8 cellular contexts compared by ENCODE assay signal in genomic region chr10:25016349-25017246, GRCh38. TPM values are rescaled to one million over a fixed set of nuclear protein-coding genes. Genes with fewer than 3 reads are reported as not detected.
DNase-seq lines count a peak whose midpoint lies in the region; ATAC-seq and TF ChIP-seq lines count a peak whose summit lies in the region.

THNSL1 (plus strand) TSS chr10:25016612; CDS start chr10:25023224, 6,612 bp downstream.

- TF ChIP-seq CTCF in brain microvascular endothelial cell (IDR thresholded peaks at IDR 0.05; ENCODE audit: low read depth, low read length, missing control alignments) (no peak), gastrocnemius medialis (IDR thresholded peaks at IDR 0.05 in 4 of 5, conservative IDR thresholded peaks at IDR 0.05 in 1 of 5) (no peak)

- ATAC-seq in GM18520 (IDR thresholded peaks at IDR 0.05; ENCODE audit: unreplicated experiment), result peak; percentile 99
- peak; percentile 97 for ATAC-seq in HG03060 (IDR thresholded peaks at IDR 0.05; ENCODE audit: low read depth, unreplicated experiment)
- peak; percentile 94 to 98 for ATAC-seq in gastrocnemius medialis

- TF ChIP-seq POLR2A in gastrocnemius medialis (IDR thresholded peaks at IDR 0.05), result peak; percentile 80 to 94

- H3K4me3 ChIP-seq in brain microvascular endothelial cell (ENCODE audit: low read depth, low read length) (peak within 1 kb of the TSS; percentile 72), iPS DF 6.9 (ENCODE audit: low read length) (peak within 1 kb of the TSS; percentile 62; the same call in 1 of the 2 replicates), gastrocnemius medialis (peak within 1 kb of the TSS; percentile 78 to 87 (median 83))

- DNase-seq in 8988T, result peak; percentile 75
- peak; percentile 86 for DNase-seq in NCI-H2107 treated with DMSO at 0.1 percent for 48 hours (lab: John Stamatoyannopoulos, UW; ENCODE audit: unreplicated experiment)
- peak; percentile 98 for DNase-seq in UCSD-AML1 (lab: John Stamatoyannopoulos, UW; ENCODE audit: unreplicated experiment)
- DNase-seq in brain microvascular endothelial cell, result peak; percentile 99
- peak; percentile 96 for DNase-seq in iPS DF 6.9 (ENCODE audit: low read depth, low spot score)
- DNase-seq in gastrocnemius medialis, result peak; percentile 97 to 99

- in situ Hi-C loops in brain microvascular endothelial cell (cut with HindIII; ENCODE audit: low pct_ligation_motif_present, low sequenced_read_pairs), result no loop called here
- in situ Hi-C loops in gastrocnemius medialis (cut with MboI; ENCODE audit: low sequenced_read_pairs in 4 of 4), result no loop called here

- H3K4me1 ChIP-seq in iPS DF 6.9 (ENCODE audit: control insufficient read depth, insufficient read depth, low read length), result no peaks in the 10 kb centered on the region
- peaks cover 13 to 16% of the 10 kb centered on the region in 2 donors for H3K4me1 ChIP-seq in gastrocnemius medialis

- WGBS in iPS DF 6.9 (ENCODE audit: insufficient coverage, insufficient read length), result no CpG with 5 or more reads among the region's 70 CpGs

- H3K27me3 ChIP-seq in brain microvascular endothelial cell (replicated peaks), result no peaks in the 10 kb centered on the region
- H3K27me3 ChIP-seq in iPS DF 6.9 (ENCODE audit: control insufficient read depth, insufficient read depth, low read length), result no peaks in the 10 kb centered on the region
- no peaks in the 10 kb centered on the region for H3K27me3 ChIP-seq in gastrocnemius medialis

- intact Hi-C loops in gastrocnemius medialis (cut with DNase I; ENCODE audit: low total_unique reads), result loop anchor here (1.0 to 10.0 kb wide), 4 partner anchors 66 to 812 kb away; partner anchors contain the start of gene KIAA1217

- H3K27ac ChIP-seq in brain microvascular endothelial cell (peak within 1 kb of the TSS; percentile 88), iPS DF 6.9 (ENCODE audit: low read length) (no peak within 1 kb of the TSS), gastrocnemius medialis (peak within 1 kb of the TSS; percentile 90 to 94 (median 92))

- H3K9me3 ChIP-seq in iPS DF 6.9 (ENCODE audit: control insufficient read depth, insufficient read depth, low read length), result no peaks in the 10 kb centered on the region
- no peaks in the 10 kb centered on the region for H3K9me3 ChIP-seq in gastrocnemius medialis

- H3K36me3 ChIP-seq in brain microvascular endothelial cell (replicated peaks) (no peaks in the 10 kb centered on the region), iPS DF 6.9 (ENCODE audit: control insufficient read depth, insufficient read depth, low read length) (no peaks in the 10 kb centered on the region), gastrocnemius medialis (no peaks in the 10 kb centered on the region)

RNA-seq across cellular contexts. Expression of gene THNSL1, which starts in this region (rescaled TPM):
- 1 to 10 TPM in 3 of 4 donors, under 1 TPM in 1; 0.82 to 2.0 (median 1.7) TPM for total RNA-seq in gastrocnemius medialis
